Comparison of ENCODE assay signal across 1 cellular context in the genomic region with DNA sequence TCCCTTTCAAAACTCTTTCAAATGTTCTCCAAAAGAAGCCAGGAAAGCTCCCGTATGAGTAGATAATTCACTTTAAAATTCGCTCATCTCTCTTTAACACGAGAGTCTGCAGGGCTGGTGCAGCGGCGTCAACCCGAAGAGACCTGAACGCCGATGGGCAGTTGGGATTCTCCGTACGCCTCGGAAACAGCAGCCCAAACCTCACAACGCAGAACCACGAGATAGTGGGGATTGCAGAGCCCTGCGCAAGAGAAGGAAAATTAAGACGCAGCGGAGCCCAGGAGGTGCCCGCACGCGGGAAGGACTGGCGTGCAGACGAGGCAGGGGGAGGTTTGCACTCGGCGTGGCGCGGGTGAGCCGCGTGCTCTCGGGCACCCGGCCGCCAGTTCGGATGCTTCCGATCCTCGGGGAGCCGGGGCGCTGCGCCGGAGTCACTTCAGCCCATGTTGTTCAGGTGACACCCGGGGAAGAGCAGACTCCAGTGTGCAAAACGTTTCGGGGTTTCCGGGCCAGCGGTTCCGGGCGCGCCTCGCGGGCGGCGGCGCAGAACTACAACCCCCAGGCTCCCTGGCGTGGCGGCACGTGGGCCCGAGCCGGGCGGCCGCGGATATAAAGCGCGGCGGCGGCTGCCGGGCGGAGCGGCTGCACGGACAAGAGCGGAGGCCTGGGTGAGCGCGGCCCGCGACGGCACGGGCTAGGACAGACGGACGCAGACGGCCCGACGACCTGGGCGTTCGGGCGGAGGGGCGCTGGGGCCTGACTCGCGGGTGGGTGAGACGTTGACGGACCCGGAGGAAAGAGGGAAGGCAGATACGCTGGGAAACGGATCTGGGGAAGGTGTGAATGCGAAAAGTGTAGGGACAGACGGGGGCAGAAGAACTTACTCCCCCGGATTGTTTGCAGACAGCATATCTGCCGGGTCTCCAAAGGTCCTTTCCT.
TF ChIP-seq lines count a peak whose summit lies in the region.

A gene with protein sequence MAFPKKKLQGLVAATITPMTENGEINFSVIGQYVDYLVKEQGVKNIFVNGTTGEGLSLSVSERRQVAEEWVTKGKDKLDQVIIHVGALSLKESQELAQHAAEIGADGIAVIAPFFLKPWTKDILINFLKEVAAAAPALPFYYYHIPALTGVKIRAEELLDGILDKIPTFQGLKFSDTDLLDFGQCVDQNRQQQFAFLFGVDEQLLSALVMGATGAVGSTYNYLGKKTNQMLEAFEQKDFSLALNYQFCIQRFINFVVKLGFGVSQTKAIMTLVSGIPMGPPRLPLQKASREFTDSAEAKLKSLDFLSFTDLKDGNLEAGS (plus strand): TSS at position 636 of the 939 bp plus-strand sequence. CDS start 4,599 bp downstream, outside the sequence.

TF ChIP-seq in K562, 482 proteins besides CTCF, POLR2A, EP300 and RAD21 (continued from another document and continues in another):
- TF ChIP-seq KLF10 (CRISPR knock-in tag; IDR thresholded peaks at IDR 0.05), result no peak
- no peak for TF ChIP-seq PPARD (CRISPR knock-in tag; IDR thresholded peaks at IDR 0.05)
- TF ChIP-seq, protein P1, sequence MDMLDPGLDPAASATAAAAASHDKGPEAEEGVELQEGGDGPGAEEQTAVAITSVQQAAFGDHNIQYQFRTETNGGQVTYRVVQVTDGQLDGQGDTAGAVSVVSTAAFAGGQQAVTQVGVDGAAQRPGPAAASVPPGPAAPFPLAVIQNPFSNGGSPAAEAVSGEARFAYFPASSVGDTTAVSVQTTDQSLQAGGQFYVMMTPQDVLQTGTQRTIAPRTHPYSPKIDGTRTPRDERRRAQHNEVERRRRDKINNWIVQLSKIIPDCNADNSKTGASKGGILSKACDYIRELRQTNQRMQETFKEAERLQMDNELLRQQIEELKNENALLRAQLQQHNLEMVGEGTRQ (CRISPR knock-in tag; IDR thresholded peaks at IDR 0.05), result peak; percentile 97
- TF ChIP-seq PURB (CRISPR knock-in tag; IDR thresholded peaks at IDR 0.05; ENCODE audit: low read depth), result no peak
- peak; percentile 91 for TF ChIP-seq SMAD4 (CRISPR knock-in tag; conservative IDR thresholded peaks at IDR 0.05)
- TF ChIP-seq MCM3 (IDR thresholded peaks at IDR 0.05), result no peak
- no peak for TF ChIP-seq SPI1 (IDR thresholded peaks at IDR 0.05; ENCODE audit: borderline replicate concordance, low read depth, low read length)
- no peak; the same call in 1 of the 2 replicates for TF ChIP-seq TOE1 (IDR thresholded peaks at IDR 0.05; ENCODE audit: borderline replicate concordance)
- peak; percentile 78; the same call in 1 of the 2 replicates for TF ChIP-seq TOE1 (CRISPR knock-in tag; IDR thresholded peaks at IDR 0.05; ENCODE audit: borderline replicate concordance, low read depth)
- no peak for TF ChIP-seq ZNF23 (CRISPR knock-in tag; IDR thresholded peaks at IDR 0.05)
- TF ChIP-seq GABPA (tag; conservative IDR thresholded peaks at IDR 0.05; ENCODE audit: low read depth), result peak; percentile 87
- TF ChIP-seq, protein P2, sequence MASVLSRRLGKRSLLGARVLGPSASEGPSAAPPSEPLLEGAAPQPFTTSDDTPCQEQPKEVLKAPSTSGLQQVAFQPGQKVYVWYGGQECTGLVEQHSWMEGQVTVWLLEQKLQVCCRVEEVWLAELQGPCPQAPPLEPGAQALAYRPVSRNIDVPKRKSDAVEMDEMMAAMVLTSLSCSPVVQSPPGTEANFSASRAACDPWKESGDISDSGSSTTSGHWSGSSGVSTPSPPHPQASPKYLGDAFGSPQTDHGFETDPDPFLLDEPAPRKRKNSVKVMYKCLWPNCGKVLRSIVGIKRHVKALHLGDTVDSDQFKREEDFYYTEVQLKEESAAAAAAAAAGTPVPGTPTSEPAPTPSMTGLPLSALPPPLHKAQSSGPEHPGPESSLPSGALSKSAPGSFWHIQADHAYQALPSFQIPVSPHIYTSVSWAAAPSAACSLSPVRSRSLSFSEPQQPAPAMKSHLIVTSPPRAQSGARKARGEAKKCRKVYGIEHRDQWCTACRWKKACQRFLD (CRISPR knock-in tag; IDR thresholded peaks at IDR 0.05), result peak; percentile 94
- 0 out of 2 replicates have a peak, but pooled peaks have one; percentile 49 for TF ChIP-seq RBM14 (IDR thresholded peaks at IDR 0.05; ENCODE audit: borderline replicate concordance, insufficient read depth, low read depth, low read length)
- TF ChIP-seq, protein P3, sequence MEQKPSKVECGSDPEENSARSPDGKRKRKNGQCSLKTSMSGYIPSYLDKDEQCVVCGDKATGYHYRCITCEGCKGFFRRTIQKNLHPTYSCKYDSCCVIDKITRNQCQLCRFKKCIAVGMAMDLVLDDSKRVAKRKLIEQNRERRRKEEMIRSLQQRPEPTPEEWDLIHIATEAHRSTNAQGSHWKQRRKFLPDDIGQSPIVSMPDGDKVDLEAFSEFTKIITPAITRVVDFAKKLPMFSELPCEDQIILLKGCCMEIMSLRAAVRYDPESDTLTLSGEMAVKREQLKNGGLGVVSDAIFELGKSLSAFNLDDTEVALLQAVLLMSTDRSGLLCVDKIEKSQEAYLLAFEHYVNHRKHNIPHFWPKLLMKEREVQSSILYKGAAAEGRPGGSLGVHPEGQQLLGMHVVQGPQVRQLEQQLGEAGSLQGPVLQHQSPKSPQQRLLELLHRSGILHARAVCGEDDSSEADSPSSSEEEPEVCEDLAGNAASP (IDR thresholded peaks at IDR 0.05), result no peak
- peak; percentile 100 for TF ChIP-seq RBFOX2 (IDR thresholded peaks at IDR 0.05; ENCODE audit: low read depth, low read length)
- TF ChIP-seq STAG1 (CRISPR knock-in tag; IDR thresholded peaks at IDR 0.05; ENCODE audit: borderline replicate concordance), result peak; percentile 76; the same call in 1 of the 2 replicates
- TF ChIP-seq, protein P4, sequence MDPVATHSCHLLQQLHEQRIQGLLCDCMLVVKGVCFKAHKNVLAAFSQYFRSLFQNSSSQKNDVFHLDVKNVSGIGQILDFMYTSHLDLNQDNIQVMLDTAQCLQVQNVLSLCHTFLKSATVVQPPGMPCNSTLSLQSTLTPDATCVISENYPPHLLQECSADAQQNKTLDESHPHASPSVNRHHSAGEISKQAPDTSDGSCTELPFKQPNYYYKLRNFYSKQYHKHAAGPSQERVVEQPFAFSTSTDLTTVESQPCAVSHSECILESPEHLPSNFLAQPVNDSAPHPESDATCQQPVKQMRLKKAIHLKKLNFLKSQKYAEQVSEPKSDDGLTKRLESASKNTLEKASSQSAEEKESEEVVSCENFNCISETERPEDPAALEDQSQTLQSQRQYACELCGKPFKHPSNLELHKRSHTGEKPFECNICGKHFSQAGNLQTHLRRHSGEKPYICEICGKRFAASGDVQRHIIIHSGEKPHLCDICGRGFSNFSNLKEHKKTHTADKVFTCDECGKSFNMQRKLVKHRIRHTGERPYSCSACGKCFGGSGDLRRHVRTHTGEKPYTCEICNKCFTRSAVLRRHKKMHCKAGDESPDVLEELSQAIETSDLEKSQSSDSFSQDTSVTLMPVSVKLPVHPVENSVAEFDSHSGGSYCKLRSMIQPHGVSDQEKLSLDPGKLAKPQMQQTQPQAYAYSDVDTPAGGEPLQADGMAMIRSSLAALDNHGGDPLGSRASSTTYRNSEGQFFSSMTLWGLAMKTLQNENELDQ (CRISPR knock-in tag; IDR thresholded peaks at IDR 0.05; ENCODE audit: borderline replicate concordance), result peak; percentile 93
- TF ChIP-seq NR2C2 (CRISPR knock-in tag; IDR thresholded peaks at IDR 0.05), result no peak
- TF ChIP-seq NR2C2 (tag; IDR thresholded peaks at IDR 0.05), result peak; percentile 78
- peak; percentile 59 for TF ChIP-seq SAP30 (IDR thresholded peaks at IDR 0.05; ENCODE audit: borderline replicate concordance, insufficient read depth, low read depth, low read length, poor library complexity, severe bottlenecking)
- TF ChIP-seq ETV6 (IDR thresholded peaks at IDR 0.05; ENCODE audit: borderline replicate concordance in 1 of 2, low read depth in 2 of 2, low read length in 1 of 2), result no peak; a peak in 1 of 4 replicates
- TF ChIP-seq ETV6 (CRISPR knock-in tag; IDR thresholded peaks at IDR 0.05; ENCODE audit: borderline replicate concordance), result peak; percentile 95
- 0 out of 2 replicates have a peak, but pooled peaks have one; percentile 44 for TF ChIP-seq HLTF (IDR thresholded peaks at IDR 0.05)
- peak; percentile 81 for TF ChIP-seq CREM (IDR thresholded peaks at IDR 0.05; ENCODE audit: low read depth)
- no peak for TF ChIP-seq HDGF (IDR thresholded peaks at IDR 0.05)
- TF ChIP-seq FUS (optimal IDR thresholded peaks at IDR 0.05; ENCODE audit: low read depth, low read length), result peak; percentile 40
- TF ChIP-seq TCFL5 (CRISPR knock-in tag; conservative IDR thresholded peaks at IDR 0.05), result no peak
- TF ChIP-seq JUNB (CRISPR knock-in tag; conservative IDR thresholded peaks at IDR 0.05), result no peak
- TF ChIP-seq, protein P5, sequence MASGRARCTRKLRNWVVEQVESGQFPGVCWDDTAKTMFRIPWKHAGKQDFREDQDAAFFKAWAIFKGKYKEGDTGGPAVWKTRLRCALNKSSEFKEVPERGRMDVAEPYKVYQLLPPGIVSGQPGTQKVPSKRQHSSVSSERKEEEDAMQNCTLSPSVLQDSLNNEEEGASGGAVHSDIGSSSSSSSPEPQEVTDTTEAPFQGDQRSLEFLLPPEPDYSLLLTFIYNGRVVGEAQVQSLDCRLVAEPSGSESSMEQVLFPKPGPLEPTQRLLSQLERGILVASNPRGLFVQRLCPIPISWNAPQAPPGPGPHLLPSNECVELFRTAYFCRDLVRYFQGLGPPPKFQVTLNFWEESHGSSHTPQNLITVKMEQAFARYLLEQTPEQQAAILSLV (tag; IDR thresholded peaks at IDR 0.05), result 0 out of 2 replicates have a peak, but pooled peaks have one; percentile 28
- TF ChIP-seq POLR2G (IDR thresholded peaks at IDR 0.05; ENCODE audit: low read depth, low read length), result peak; percentile 99
- TF ChIP-seq ESRRA (IDR thresholded peaks at IDR 0.05; ENCODE audit: borderline replicate concordance, low read depth), result peak; percentile 27; the same call in 1 of the 2 replicates
- TF ChIP-seq MAFF (IDR thresholded peaks at IDR 0.05; ENCODE audit: low read length), result no peak
- TF ChIP-seq ZNF668 (CRISPR knock-in tag; IDR thresholded peaks at IDR 0.05), result 0 out of 2 replicates have a peak, but pooled peaks have one; percentile 67
- no peak for TF ChIP-seq ZNF77 (CRISPR knock-in tag; IDR thresholded peaks at IDR 0.05)
- TF ChIP-seq ZNF311 (CRISPR knock-in tag; IDR thresholded peaks at IDR 0.05), result peak; percentile 62; the same call in 1 of the 2 replicates
- no peak for TF ChIP-seq ZNF551 (CRISPR knock-in tag; IDR thresholded peaks at IDR 0.05)
- TF ChIP-seq ZNF274 (IDR thresholded peaks at IDR 0.05; ENCODE audit: borderline replicate concordance, low read depth, low read length), result peak; percentile 59; the same call in 1 of the 2 replicates
- TF ChIP-seq DIDO1 (tag; IDR thresholded peaks at IDR 0.05; ENCODE audit: low read depth), result no peak
- TF ChIP-seq ZNF766 (CRISPR knock-in tag; conservative IDR thresholded peaks at IDR 0.05), result peak; percentile 83
- TF ChIP-seq ZNF830 (CRISPR knock-in tag; IDR thresholded peaks at IDR 0.05), result peak; percentile 91
- TF ChIP-seq LCOR (CRISPR knock-in tag; IDR thresholded peaks at IDR 0.05), result peak; percentile 66
- no peak for TF ChIP-seq ZNF239 (CRISPR knock-in tag; IDR thresholded peaks at IDR 0.05)
- TF ChIP-seq, protein P6, sequence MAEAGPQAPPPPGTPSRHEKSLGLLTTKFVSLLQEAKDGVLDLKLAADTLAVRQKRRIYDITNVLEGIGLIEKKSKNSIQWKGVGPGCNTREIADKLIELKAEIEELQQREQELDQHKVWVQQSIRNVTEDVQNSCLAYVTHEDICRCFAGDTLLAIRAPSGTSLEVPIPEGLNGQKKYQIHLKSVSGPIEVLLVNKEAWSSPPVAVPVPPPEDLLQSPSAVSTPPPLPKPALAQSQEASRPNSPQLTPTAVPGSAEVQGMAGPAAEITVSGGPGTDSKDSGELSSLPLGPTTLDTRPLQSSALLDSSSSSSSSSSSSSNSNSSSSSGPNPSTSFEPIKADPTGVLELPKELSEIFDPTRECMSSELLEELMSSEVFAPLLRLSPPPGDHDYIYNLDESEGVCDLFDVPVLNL (CRISPR knock-in tag; IDR thresholded peaks at IDR 0.05; ENCODE audit: low read depth), result peak; percentile 81
- peak; percentile 31; the same call in 1 of the 2 replicates for TF ChIP-seq BCOR (IDR thresholded peaks at IDR 0.05)
- no peak for TF ChIP-seq MCM5 (IDR thresholded peaks at IDR 0.05; ENCODE audit: low read depth)
- 0 out of 2 replicates have a peak, but pooled peaks have one; percentile 27 for TF ChIP-seq CEBPG (CRISPR knock-in tag; IDR thresholded peaks at IDR 0.05)
- TF ChIP-seq CEBPG (tag; conservative IDR thresholded peaks at IDR 0.05 in 1 of 2, IDR thresholded peaks at IDR 0.05 in 1 of 2), result no peak
- TF ChIP-seq HCFC1 (IDR thresholded peaks at IDR 0.05; ENCODE audit: low read depth, low read length), result peak; percentile 96
- TF ChIP-seq ZNF79 (CRISPR knock-in tag; IDR thresholded peaks at IDR 0.05; ENCODE audit: low read depth), result no peak
- TF ChIP-seq RBM17 (IDR thresholded peaks at IDR 0.05; ENCODE audit: borderline replicate concordance, low read depth, low read length), result no peak
- TF ChIP-seq, protein P7, sequence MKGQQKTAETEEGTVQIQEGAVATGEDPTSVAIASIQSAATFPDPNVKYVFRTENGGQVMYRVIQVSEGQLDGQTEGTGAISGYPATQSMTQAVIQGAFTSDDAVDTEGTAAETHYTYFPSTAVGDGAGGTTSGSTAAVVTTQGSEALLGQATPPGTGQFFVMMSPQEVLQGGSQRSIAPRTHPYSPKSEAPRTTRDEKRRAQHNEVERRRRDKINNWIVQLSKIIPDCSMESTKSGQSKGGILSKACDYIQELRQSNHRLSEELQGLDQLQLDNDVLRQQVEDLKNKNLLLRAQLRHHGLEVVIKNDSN (CRISPR knock-in tag; IDR thresholded peaks at IDR 0.05), result peak; percentile 97
- TF ChIP-seq, protein P8, sequence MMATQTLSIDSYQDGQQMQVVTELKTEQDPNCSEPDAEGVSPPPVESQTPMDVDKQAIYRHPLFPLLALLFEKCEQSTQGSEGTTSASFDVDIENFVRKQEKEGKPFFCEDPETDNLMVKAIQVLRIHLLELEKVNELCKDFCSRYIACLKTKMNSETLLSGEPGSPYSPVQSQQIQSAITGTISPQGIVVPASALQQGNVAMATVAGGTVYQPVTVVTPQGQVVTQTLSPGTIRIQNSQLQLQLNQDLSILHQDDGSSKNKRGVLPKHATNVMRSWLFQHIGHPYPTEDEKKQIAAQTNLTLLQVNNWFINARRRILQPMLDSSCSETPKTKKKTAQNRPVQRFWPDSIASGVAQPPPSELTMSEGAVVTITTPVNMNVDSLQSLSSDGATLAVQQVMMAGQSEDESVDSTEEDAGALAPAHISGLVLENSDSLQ (IDR thresholded peaks at IDR 0.05), result no peak
- no peak for TF ChIP-seq ZNF75A (CRISPR knock-in tag; IDR thresholded peaks at IDR 0.05)
